In genomic region chr10:28676968-28677888, GRCh38 we compare ENCODE assay signal across 8 cellular contexts. TPM values are rescaled to one million over a fixed set of nuclear protein-coding genes. Genes with fewer than 3 reads are reported as not detected.
DNase-seq lines count a peak whose midpoint lies in the region; ATAC-seq and TF ChIP-seq lines count a peak whose summit lies in the region.

BAMBI (plus strand) TSS chr10:28677521; CDS start chr10:28677898, 377 bp downstream.

- peaks cover 2% of the 10 kb centered on the region; the same call in 1 of the 2 replicates for H3K36me3 ChIP-seq in DOHH2 (ENCODE audit: control insufficient read depth, low read length)
- no peaks in the 10 kb centered on the region for H3K36me3 ChIP-seq in neural cell (ENCODE audit: insufficient read depth, low read length)

- H3K27me3 ChIP-seq in DOHH2 (ENCODE audit: control insufficient read depth, low read length) (peaks cover 52% of the 10 kb centered on the region), neural cell (ENCODE audit: insufficient read depth, low read depth, low read length) (peaks cover 95% of the 10 kb centered on the region)

- H3K27ac ChIP-seq in DOHH2 (ENCODE audit: low read depth, low read length) (no peak within 1 kb of the TSS), neural cell (ENCODE audit: low read length) (no peak within 1 kb of the TSS)

- peak; percentile 75 for DNase-seq in Jurkat, Clone E6-1 (ENCODE audit: low read depth, low spot score)
- DNase-seq in RPMI8226 (peak; percentile 97), fibroblast of the conjunctiva (ENCODE audit: low read depth) (peak; percentile 69)
- peak; percentile 85 for DNase-seq in activated T-helper 9 cell treated with anti-CD3 and anti-CD28 coated beads, Interleukin-2, amount 50 U/mL, for 16 hours (ENCODE audit: low read depth)
- peak; percentile 94 for DNase-seq in stimulated activated naive CD8-positive, alpha-beta T cell treated with anti-CD3 and anti-CD28 coated beads, Interleukin-15, Interleukin-2, amounts not matched to agents 100 U/mL and 50 U/mL, for 24 hours

- H3K9me2 ChIP-seq in DOHH2 (replicated peaks; ENCODE audit: control insufficient read depth, low read length) (no peaks in the 10 kb centered on the region), neural cell (ENCODE audit: insufficient read depth, low read length) (no peaks in the 10 kb centered on the region)

- H3F3A ChIP-seq in DOHH2 (ENCODE audit: control insufficient read depth, insufficient read depth) (0 out of 2 replicates have a peak, but pooled peaks cover 7% of the 10 kb centered on the region), neural cell (ENCODE audit: insufficient read depth, low read length, poor library complexity, severe bottlenecking) (no peaks in the 10 kb centered on the region)

- peak within 1 kb of the TSS; percentile 53 for H3K9ac ChIP-seq in neural cell (ENCODE audit: low read length)

- peak within 1 kb of the TSS; percentile 9 for H2AFZ ChIP-seq in neural cell (ENCODE audit: low read depth, low read length)

- ATAC-seq in GM21717 (IDR thresholded peaks at IDR 0.05; ENCODE audit: unreplicated experiment), result peak; percentile 99
- ATAC-seq in stimulated activated naive CD8-positive, alpha-beta T cell treated with anti-CD3 and anti-CD28 coated beads, Interleukin-15, Interleukin-2, amounts not matched to agents 100 U/mL and 50 U/mL, for 24 hours, result peak; percentile 99

- peaks cover 4% of the 10 kb centered on the region; the same call in 1 of the 2 replicates for H4K20me1 ChIP-seq in DOHH2 (ENCODE audit: control insufficient read depth, insufficient read depth, low read depth, low read length)
- no peaks in the 10 kb centered on the region for H4K20me1 ChIP-seq in neural cell (ENCODE audit: insufficient read depth)

- H3K9me3 ChIP-seq in DOHH2 (ENCODE audit: control insufficient read depth, insufficient read depth, low read length) (no peaks in the 10 kb centered on the region), neural cell (ENCODE audit: low read length) (no peaks in the 10 kb centered on the region)

- TF ChIP-seq RAD21 in neural cell (conservative IDR thresholded peaks at IDR 0.05), result peak; percentile 65

- peak within 1 kb of the TSS; percentile 95 for H3K4me2 ChIP-seq in DOHH2 (ENCODE audit: low read length)
- peak within 1 kb of the TSS; percentile 79 for H3K4me2 ChIP-seq in neural cell (ENCODE audit: low read length)

- H3K79me2 ChIP-seq in DOHH2 (ENCODE audit: control insufficient read depth, low read length) (peaks cover 11% of the 10 kb centered on the region; the same call in 1 of the 2 replicates), neural cell (replicated peaks; ENCODE audit: insufficient read depth, low read length) (no peaks in the 10 kb centered on the region)

- peak; percentile 43 for TF ChIP-seq CTCF in DOHH2 (IDR thresholded peaks at IDR 0.05; ENCODE audit: low read depth, low read length, poor library complexity, severe bottlenecking)
- TF ChIP-seq CTCF in neural cell (IDR thresholded peaks at IDR 0.05; ENCODE audit: poor library complexity, severe bottlenecking), result peak; percentile 75

- H3K4me1 ChIP-seq in DOHH2 (ENCODE audit: control insufficient read depth, low read length), result peaks cover 36% of the 10 kb centered on the region

- TF ChIP-seq EP300 in neural cell (conservative IDR thresholded peaks at IDR 0.05; ENCODE audit: poor library complexity, severe bottlenecking), result no peak

- peak within 1 kb of the TSS; percentile 93 for H3K4me3 ChIP-seq in DOHH2 (ENCODE audit: low read length)
- H3K4me3 ChIP-seq in Jurkat, Clone E6-1 (ENCODE audit: low read length), result peak within 1 kb of the TSS; percentile 58
- peak within 1 kb of the TSS; percentile 79 for H3K4me3 ChIP-seq in neural cell (ENCODE audit: low read length)

TF ChIP-seq in neural cell, 6 proteins besides CTCF, POLR2A, EP300 and RAD21:
- TF ChIP-seq TAF1 (IDR thresholded peaks at IDR 0.05; ENCODE audit: low read depth), result peak; percentile 59
- TF ChIP-seq REST (IDR thresholded peaks at IDR 0.05; ENCODE audit: borderline replicate concordance), result peak; percentile 11
- peak; percentile 77 for TF ChIP-seq SMC3 (conservative IDR thresholded peaks at IDR 0.05; ENCODE audit: poor library complexity)
- no peak for TF ChIP-seq POLR2AphosphoS5 (IDR thresholded peaks at IDR 0.05)

RNA-seq across cellular contexts. Expression of gene BAMBI, which starts in this region (rescaled TPM):
- polyA plus RNA-seq in Jurkat, Clone E6-1 (2012; ENCODE audit: insufficient read depth, insufficient read length), result 48.4 TPM
- polyA plus RNA-seq in neural cell, result 0.54 and 1.6 TPM in 2 replicates
- 0.46 and 1.2 TPM in 2 replicates for polyA minus RNA-seq in neural cell
